Comparison of ENCODE assay signal across 15 cellular contexts in genomic region chr19:40358773-40359172, GRCh38. TPM values are rescaled to one million over a fixed set of nuclear protein-coding genes. Genes with fewer than 3 reads are reported as not detected.
A peak's percentile ranks its signal among the peaks of the same experiment; 100 is the strongest.
DNase-seq lines count a peak whose midpoint lies in the region; ATAC-seq and TF ChIP-seq lines count a peak whose summit lies in the region.
"Had no signal": no experiment of that assay in that cellular context is flagged by ENCODE, and none has a peak within 500 bp of the region (broad histone marks: within the 10 kb centered on the region; RNA-seq: fewer than 3 reads in every experiment).

No MANE protein-coding gene starts in this region.

- H3K27me3 Mint-ChIP-seq in activated naive CD8-positive, alpha-beta T cell treated with anti-CD3 and anti-CD28 coated beads for 36 hours = no peaks in the 10 kb centered on the region
- H3K27me3 Mint-ChIP-seq: progenitor cell of endocrine pancreas had no signal

- no peaks in the 10 kb centered on the region for H3K9me3 Mint-ChIP-seq in activated naive CD8-positive, alpha-beta T cell treated with anti-CD3 and anti-CD28 coated beads for 36 hours

- H3K27ac ChIP-seq in prostate gland = no peak overlapping the region
- H3K27ac ChIP-seq: breast epithelium, stomach had no signal

- no peaks in the 10 kb centered on the region for H3K4me1 ChIP-seq in prostate gland (replicated peaks)
- H3K4me1 ChIP-seq: breast epithelium had no signal

- H3K4me1 Mint-ChIP-seq in activated naive CD8-positive, alpha-beta T cell treated with anti-CD3 and anti-CD28 coated beads for 36 hours = peaks cover 27% of the 10 kb centered on the region

- in situ Hi-C loops in GM13976 (cut with MboI; ENCODE audit: low sequenced_read_pairs, unreplicated experiment) = no loop called here

- H3K9me3 ChIP-seq in prostate gland = no peaks in the 10 kb centered on the region
- H3K9me3 ChIP-seq: breast epithelium, SJSA1, stomach had no signal

- no peak for TF ChIP-seq CTCF in GM13976 (IDR thresholded peaks at IDR 0.05; ENCODE audit: borderline replicate concordance, control extremely low read depth, extremely low read depth, insufficient read depth, missing control alignments)
- no peak for TF ChIP-seq CTCF in prostate gland (IDR thresholded peaks at IDR 0.05)

- H3K27ac Mint-ChIP-seq in activated naive CD8-positive, alpha-beta T cell treated with anti-CD3 and anti-CD28 coated beads for 36 hours = peak overlapping the region; percentile 63
- H3K27ac Mint-ChIP-seq: progenitor cell of endocrine pancreas had no signal

- peak; percentile 60 for DNase-seq in GM13976 (ENCODE audit: low spot score)
- DNase-seq in Kasumi-1 (lab: John Stamatoyannopoulos, UW) = peak; percentile 18 to 22
- no peak for DNase-seq in activated naive CD8-positive, alpha-beta T cell treated with anti-CD3 and anti-CD28 coated beads for 36 hours
- no peak for DNase-seq in sciatic nerve (ENCODE audit: low spot score)
- no peak for DNase-seq in prostate gland (ENCODE audit: low spot score)
- no peak for DNase-seq in SW 1271 (lab: John Stamatoyannopoulos, UW)
- no peak for DNase-seq in activated T-cell treated with anti-CD3 and anti-CD28 coated beads for 4 hours
- DNase-seq: activated CD4-positive, alpha-beta T cell treated with anti-CD3 and anti-CD28 coated beads for 48 hours; activated effector memory CD4-positive, alpha-beta T cell treated with Interleukin-2 at 50 U/mL for 16 hours; NCI-H446; stimulated activated CD4-positive, alpha-beta T cell treated with anti-CD3 and anti-CD28 coated beads, Interleukin-2, amount 100 ng/mL, for 48 hours; stomach had no signal

- intact Hi-C loops in sciatic nerve (cut with DNase I) = no loop called here
- intact Hi-C loops in prostate gland (cut with DNase I) = no loop called here

- peak; percentile 79 for ATAC-seq in sciatic nerve

- no peak overlapping the region for H3K4me3 Mint-ChIP-seq in activated naive CD8-positive, alpha-beta T cell treated with anti-CD3 and anti-CD28 coated beads for 36 hours

- no peak for TF ChIP-seq POLR2A in prostate gland (IDR thresholded peaks at IDR 0.05)

- WGBS in prostate gland = 74% methylated on average over 5 of the region's 5 CpGs

- no peaks in the 10 kb centered on the region for H3K27me3 ChIP-seq in prostate gland (replicated peaks; ENCODE audit: insufficient read depth)
- H3K27me3 ChIP-seq: breast epithelium, SJSA1, stomach had no signal

- H3K4me3 ChIP-seq in prostate gland = no peak overlapping the region
- H3K4me3 ChIP-seq: breast epithelium, SJSA1, stomach had no signal

- no peaks in the 10 kb centered on the region for H3K36me3 ChIP-seq in prostate gland
- H3K36me3 ChIP-seq: breast epithelium, SJSA1 had no signal

- H3K36me3 Mint-ChIP-seq in activated naive CD8-positive, alpha-beta T cell treated with anti-CD3 and anti-CD28 coated beads for 36 hours = peaks cover 2% of the 10 kb centered on the region

RNA-seq across cellular contexts. Expression of gene PLD3, which starts 10.3 kb away (rescaled TPM):
- total RNA-seq in activated naive CD8-positive, alpha-beta T cell treated with anti-CD3 and anti-CD28 coated beads for 36 hours = 10 to 100 TPM; 41.8 to 44.2 TPM
- 218 TPM for total RNA-seq in sciatic nerve
- 100 to 1,000 TPM; 328 to 639 TPM for total RNA-seq in prostate gland

RNA-seq across cellular contexts. Expression of gene C19orf47, which starts 10.6 kb away (rescaled TPM):
- 10 to 100 TPM; 26.1 to 28.1 TPM for total RNA-seq in activated naive CD8-positive, alpha-beta T cell treated with anti-CD3 and anti-CD28 coated beads for 36 hours
- total RNA-seq in sciatic nerve = 15.2 TPM
- 10 to 100 TPM; 20.8 to 27.3 TPM for total RNA-seq in prostate gland

RNA-seq across cellular contexts. Expression of gene HIPK4, which starts 31.2 kb away (rescaled TPM):
- not detected for total RNA-seq in activated naive CD8-positive, alpha-beta T cell treated with anti-CD3 and anti-CD28 coated beads for 36 hours
- total RNA-seq in sciatic nerve (0.36 TPM), prostate gland (1 to 10 TPM in 1 of 2 donors, under 1 TPM in 1; 0.14 to 2.6 TPM)
- total RNA-seq: progenitor cell of endocrine pancreas, stomach had no signal

RNA-seq across cellular contexts. Expression of gene PRX, which starts 54.4 kb away (rescaled TPM):
- total RNA-seq in activated naive CD8-positive, alpha-beta T cell treated with anti-CD3 and anti-CD28 coated beads for 36 hours = under 1 TPM; 0.64 to 0.84 TPM
- total RNA-seq in sciatic nerve (801 TPM), prostate gland (10 to 100 TPM in 1 of 2 donors, 1 to 10 TPM in 1; 4.1 to 10.7 TPM)

Comparison
In these comparisons a context has a peak if more than half of its experiments do, and no peak if none do; other contexts are left out.
1. DNase-seq: peak in GM13976 (single experiment) and Kasumi-1 (2 of 2); none in activated naive CD8-positive, alpha-beta T cell treated with anti-CD3 and anti-CD28 coated beads for 36 hours (single experiment), sciatic nerve (single experiment), prostate gland (single experiment), SW 1271 (0 of 2) and activated T-cell treated with anti-CD3 and anti-CD28 coated beads for 4 hours (single experiment).